ENCODE assay signal across 13 cellular contexts in genomic region chr1:234246638-234247116, GRCh38.
DNase-seq lines count a peak whose midpoint lies in the region; ATAC-seq and TF ChIP-seq lines count a peak whose summit lies in the region.
"Had no signal": no experiment of that assay in that cellular context is flagged by ENCODE, and none has a peak within 500 bp of the region (broad histone marks: within the 10 kb centered on the region; RNA-seq: fewer than 3 reads in every experiment).

No MANE protein-coding gene starts in this region.

- H3K9me3 ChIP-seq in neuronal stem cell (replicated peaks in 1 of 2; ENCODE audit: control insufficient read depth in 2 of 2, insufficient read depth in 1 of 2, low read depth in 1 of 2, low read length in 2 of 2) (peaks cover 2 to 7% of the 10 kb centered on the region in 2 donors), BE2C (no peaks in the 10 kb centered on the region)
- H3K9me3 ChIP-seq: A549 had no signal

- H3K36me3 Mint-ChIP-seq in activated CD8-positive, alpha-beta T cell treated with anti-CD3 and anti-CD28 coated beads for 36 hours (ENCODE audit: low read depth) = no peaks in the 10 kb centered on the region
- peaks cover 56% of the 10 kb centered on the region for H3K36me3 Mint-ChIP-seq in activated CD8-positive, alpha-beta T cell treated with anti-CD3 and anti-CD28 coated beads, Interleukin-2, amount 10 ng/mL, durations not matched to agents 7 days and 5 days (ENCODE audit: low read depth)

- no peak overlapping the region for H2BK5ac ChIP-seq in neuronal stem cell (ENCODE audit: low read length)

- peak; percentile 64 for ATAC-seq in activated CD8-positive, alpha-beta T cell treated with anti-CD3 and anti-CD28 coated beads for 36 hours
- ATAC-seq in activated CD8-positive, alpha-beta T cell treated with anti-CD3 and anti-CD28 coated beads, Interleukin-2, amount 10 ng/mL, durations not matched to agents 7 days and 5 days = no peak
- ATAC-seq in GM21526 (IDR thresholded peaks at IDR 0.05; ENCODE audit: low FRiP score, unreplicated experiment) (peak; percentile 90), HG03103 (IDR thresholded peaks at IDR 0.05; ENCODE audit: low read depth, unreplicated experiment) (peak; percentile 91)
- ATAC-seq: A549 had no signal

- no peak overlapping the region for H4K91ac ChIP-seq in neuronal stem cell (ENCODE audit: low read depth, low read length, poor library complexity)

- intact Hi-C loops in activated CD8-positive, alpha-beta T cell treated with anti-CD3 and anti-CD28 coated beads for 36 hours (cut with micrococcal nuclease) = no loop called here

- H3K18ac ChIP-seq in neuronal stem cell (ENCODE audit: low read length) = no peak overlapping the region

- peaks cover 0 to 4% of the 10 kb centered on the region in 2 donors for H3K4me1 ChIP-seq in neuronal stem cell (ENCODE audit: control insufficient read depth in 2 of 2, insufficient read depth in 1 of 2, low read depth in 1 of 2, low read length in 2 of 2)
- no peaks in the 10 kb centered on the region for H3K4me1 ChIP-seq in BE2C
- H3K4me1 ChIP-seq: A549 had no signal

- POLR2A ChIA-PET in activated CD8-positive, alpha-beta T cell treated with anti-CD3 and anti-CD28 coated beads for 36 hours (lab: Charles Lee) = no interaction called here
- POLR2A ChIA-PET in activated CD8-positive, alpha-beta T cell treated with anti-CD3 and anti-CD28 coated beads, Interleukin-2, amount 10 ng/mL, durations not matched to agents 7 days and 5 days (lab: Charles Lee) = no interaction called here

- CTCF ChIA-PET in activated CD8-positive, alpha-beta T cell treated with anti-CD3 and anti-CD28 coated beads for 36 hours (lab: Charles Lee) = no interaction called here
- CTCF ChIA-PET in activated CD8-positive, alpha-beta T cell treated with anti-CD3 and anti-CD28 coated beads, Interleukin-2, amount 10 ng/mL, durations not matched to agents 7 days and 5 days (lab: Charles Lee) = interaction anchor here (2.6 kb wide), 1 partner anchor 63 kb away, joined by 9 read pairs; no protein-coding TSS in a partner anchor

- H3K4me3 ChIP-seq in neuronal stem cell (ENCODE audit: low read length in 2 of 2) (no peak overlapping the region), BE2C (ENCODE audit: low read depth, low read length) (no peak overlapping the region)
- H3K4me3 ChIP-seq: A549 had no signal

- no peaks in the 10 kb centered on the region for H3K79me1 ChIP-seq in neuronal stem cell (ENCODE audit: low read depth, low read length)

- TF ChIP-seq CTCF in activated CD8-positive, alpha-beta T cell treated with anti-CD3 and anti-CD28 coated beads for 36 hours (IDR thresholded peaks at IDR 0.05) = no peak
- no peak for TF ChIP-seq CTCF in BE2C (IDR thresholded peaks at IDR 0.05; ENCODE audit: low read depth, low read length)

- H3K14ac ChIP-seq in neuronal stem cell (ENCODE audit: low read length) = no peak overlapping the region

- no peaks in the 10 kb centered on the region for H3K9me3 Mint-ChIP-seq in activated CD8-positive, alpha-beta T cell treated with anti-CD3 and anti-CD28 coated beads for 36 hours
- H3K9me3 Mint-ChIP-seq in activated CD8-positive, alpha-beta T cell treated with anti-CD3 and anti-CD28 coated beads, Interleukin-2, amount 10 ng/mL, durations not matched to agents 7 days and 5 days (ENCODE audit: insufficient read depth) = no peaks in the 10 kb centered on the region

- no CpG with 5 or more reads among the region's 5 CpGs for WGBS in neuronal stem cell (ENCODE audit: extremely low coverage in 2 of 2, insufficient read length in 2 of 2, insufficient replicate concordance in 1 of 2), 2 donors

- H4K8ac ChIP-seq in neuronal stem cell (ENCODE audit: low read depth, low read length) = no peak overlapping the region

- no peak overlapping the region for H2BK120ac ChIP-seq in neuronal stem cell (ENCODE audit: low read depth, low read length)

- no peak overlapping the region for H2AFZ ChIP-seq in neuronal stem cell (ENCODE audit: low read length)

- no peak overlapping the region for H3K4me3 Mint-ChIP-seq in activated CD8-positive, alpha-beta T cell treated with anti-CD3 and anti-CD28 coated beads for 36 hours
- H3K4me3 Mint-ChIP-seq in activated CD8-positive, alpha-beta T cell treated with anti-CD3 and anti-CD28 coated beads, Interleukin-2, amount 10 ng/mL, durations not matched to agents 7 days and 5 days = no peak overlapping the region

- H3K36me3 ChIP-seq in neuronal stem cell (replicated peaks in 1 of 2; ENCODE audit: control insufficient read depth in 2 of 2, insufficient read depth in 2 of 2, low read length in 2 of 2) = no peaks in the 10 kb centered on the region
- no peaks in the 10 kb centered on the region for H3K36me3 ChIP-seq in BE2C

- H3K9ac ChIP-seq in neuronal stem cell (ENCODE audit: low read depth, low read length, poor library complexity) = no peak overlapping the region

- peak overlapping the region; percentile 62 for H3K23ac ChIP-seq in neuronal stem cell (ENCODE audit: low read depth, low read length, poor library complexity)

- no peak overlapping the region for H3K27ac Mint-ChIP-seq in activated CD8-positive, alpha-beta T cell treated with anti-CD3 and anti-CD28 coated beads for 36 hours
- no peak overlapping the region for H3K27ac Mint-ChIP-seq in activated CD8-positive, alpha-beta T cell treated with anti-CD3 and anti-CD28 coated beads, Interleukin-2, amount 10 ng/mL, durations not matched to agents 7 days and 5 days

- H3K27me3 ChIP-seq in neuronal stem cell (ENCODE audit: control insufficient read depth in 3 of 3, insufficient read depth in 3 of 3, low read depth in 1 of 3, low read length in 3 of 3) (peaks cover 0 to 6% (median 0%) of the 10 kb centered on the region in 3 experiments), BE2C (peaks cover 4% of the 10 kb centered on the region)

- H3K27me3 Mint-ChIP-seq in activated CD8-positive, alpha-beta T cell treated with anti-CD3 and anti-CD28 coated beads for 36 hours = peaks cover 5% of the 10 kb centered on the region
- no peaks in the 10 kb centered on the region for H3K27me3 Mint-ChIP-seq in activated CD8-positive, alpha-beta T cell treated with anti-CD3 and anti-CD28 coated beads, Interleukin-2, amount 10 ng/mL, durations not matched to agents 7 days and 5 days (ENCODE audit: low read depth)

- H3K4me2 ChIP-seq in neuronal stem cell (ENCODE audit: insufficient read depth, low read length, poor library complexity, severe bottlenecking) = no peak overlapping the region
- H3K4me2 ChIP-seq: A549 had no signal

- no peak for DNase-seq in activated CD8-positive, alpha-beta T cell treated with anti-CD3 and anti-CD28 coated beads for 36 hours
- no peak for DNase-seq in activated CD8-positive, alpha-beta T cell treated with anti-CD3 and anti-CD28 coated beads, Interleukin-2, amount 10 ng/mL, durations not matched to agents 7 days and 5 days
- no peak for DNase-seq in neuronal stem cell (ENCODE audit: low spot score)
- DNase-seq in BE2C = no peak
- DNase-seq in HPDE6-E6E7 (ENCODE audit: extremely low spot score) = no peak
- no peak for DNase-seq in effector CD4-positive, alpha-beta T cell
- DNase-seq: head of caudate nucleus; NCI-H446 treated with DMSO at 0.1 percent for 48 hours; stimulated activated naive CD4-positive, alpha-beta T cell; SW 1271 had no signal

- H3K4me1 Mint-ChIP-seq in activated CD8-positive, alpha-beta T cell treated with anti-CD3 and anti-CD28 coated beads for 36 hours (ENCODE audit: low read depth) = peaks cover 2% of the 10 kb centered on the region
- H3K4me1 Mint-ChIP-seq in activated CD8-positive, alpha-beta T cell treated with anti-CD3 and anti-CD28 coated beads, Interleukin-2, amount 10 ng/mL, durations not matched to agents 7 days and 5 days (ENCODE audit: low read depth) = peaks cover 24% of the 10 kb centered on the region

- H2BK15ac ChIP-seq in neuronal stem cell (ENCODE audit: low read length) = no peak overlapping the region

- no peak overlapping the region for H2BK12ac ChIP-seq in neuronal stem cell (ENCODE audit: low read length)

- H3K27ac ChIP-seq in neuronal stem cell (replicated peaks; ENCODE audit: low read length) = no peak overlapping the region
- H3K27ac ChIP-seq: A549 had no signal

- no peak overlapping the region for H2AK5ac ChIP-seq in neuronal stem cell (ENCODE audit: low read depth, low read length)

- no peak overlapping the region for H3K4ac ChIP-seq in neuronal stem cell (ENCODE audit: low read length)
